In the genomic region with DNA sequence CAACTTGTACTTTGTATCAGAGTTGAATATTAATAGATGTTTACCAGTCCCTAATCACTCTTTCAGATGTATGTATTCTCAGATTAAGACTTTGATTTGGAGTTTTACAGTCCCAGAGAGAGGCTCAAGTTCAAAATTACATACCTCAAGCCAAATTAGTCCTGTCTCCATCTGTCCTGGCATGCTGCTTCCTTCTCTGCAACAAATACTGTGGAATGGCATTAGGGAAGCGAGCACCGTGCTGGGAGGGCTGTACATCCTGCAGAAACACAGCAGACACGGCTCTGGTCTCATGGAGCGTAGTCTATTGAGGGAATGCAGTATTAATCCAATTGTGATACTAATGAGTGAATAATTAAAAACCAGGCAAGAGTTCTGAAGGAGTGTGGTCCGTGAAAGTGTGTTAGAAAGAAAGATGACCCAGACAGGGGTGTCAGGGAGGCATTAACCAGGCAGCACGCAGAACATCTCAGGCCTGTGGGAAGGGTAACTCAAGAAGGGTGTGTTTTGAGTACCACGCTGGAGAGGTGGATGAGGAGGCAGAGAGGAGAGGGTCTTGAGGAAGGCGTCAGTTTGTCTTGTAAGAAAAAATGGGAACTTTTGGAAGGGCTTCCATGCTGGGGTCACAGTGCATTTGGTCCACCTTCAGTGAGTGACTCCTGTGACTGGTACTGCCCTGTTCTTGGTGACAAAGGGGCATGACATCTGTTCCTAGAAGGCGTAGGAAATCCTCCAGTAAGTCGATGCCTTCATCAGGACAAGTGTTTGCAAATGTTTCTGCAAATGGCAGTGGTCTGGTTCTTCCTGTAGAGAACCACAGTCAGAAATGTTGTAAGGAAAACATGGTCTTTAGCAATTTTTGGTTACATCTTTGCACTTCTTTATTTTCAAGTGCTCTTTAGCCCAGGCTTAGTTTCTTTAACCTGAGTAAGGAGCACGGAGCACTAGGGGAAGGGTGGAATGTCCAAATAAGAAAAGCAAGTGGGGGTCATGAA, we compare ENCODE assay signal across 3 cellular contexts.
TF ChIP-seq lines count a peak whose summit lies in the region.

No MANE protein-coding gene starts in this region.

TF ChIP-seq in HCT116, 20 proteins besides CTCF, POLR2A, EP300 and RAD21:
- TF ChIP-seq TCF7L2 (IDR thresholded peaks at IDR 0.05; ENCODE audit: borderline replicate concordance, extremely low read depth, insufficient read depth, insufficient read length) (no peak), EGR1 (IDR thresholded peaks at IDR 0.05; ENCODE audit: low read depth) (no peak), CEBPB (IDR thresholded peaks at IDR 0.05; ENCODE audit: low read depth) (no peak), EZH2 (IDR thresholded peaks at IDR 0.05) (no peak), ZNF274 (IDR thresholded peaks at IDR 0.05; ENCODE audit: low read depth, low read length) (no peak), CBX3 (IDR thresholded peaks at IDR 0.05; ENCODE audit: low read depth) (no peak)

TF ChIP-seq in HepG2, 621 proteins besides CTCF, POLR2A, EP300 and RAD21:
- no peak for TF ChIP-seq TCF7 (IDR thresholded peaks at IDR 0.05; ENCODE audit: low read depth)
- TF ChIP-seq, protein P1, sequence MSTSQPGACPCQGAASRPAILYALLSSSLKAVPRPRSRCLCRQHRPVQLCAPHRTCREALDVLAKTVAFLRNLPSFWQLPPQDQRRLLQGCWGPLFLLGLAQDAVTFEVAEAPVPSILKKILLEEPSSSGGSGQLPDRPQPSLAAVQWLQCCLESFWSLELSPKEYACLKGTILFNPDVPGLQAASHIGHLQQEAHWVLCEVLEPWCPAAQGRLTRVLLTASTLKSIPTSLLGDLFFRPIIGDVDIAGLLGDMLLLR (CRISPR knock-in tag; IDR thresholded peaks at IDR 0.05), result no peak
- no peak for TF ChIP-seq CBX5 (CRISPR knock-in tag; IDR thresholded peaks at IDR 0.05; ENCODE audit: borderline replicate concordance)
- no peak for TF ChIP-seq ZNF350 (CRISPR knock-in tag; IDR thresholded peaks at IDR 0.05; ENCODE audit: borderline replicate concordance, low read depth)
- TF ChIP-seq ZNF839 (CRISPR knock-in tag; IDR thresholded peaks at IDR 0.05; ENCODE audit: borderline replicate concordance), result no peak
- TF ChIP-seq ZNF282 (IDR thresholded peaks at IDR 0.05; ENCODE audit: partially characterized antibody), result no peak
- TF ChIP-seq ZBTB20 (CRISPR knock-in tag; IDR thresholded peaks at IDR 0.05; ENCODE audit: borderline replicate concordance, low read depth), result no peak
- no peak for TF ChIP-seq ADNP (CRISPR knock-in tag; IDR thresholded peaks at IDR 0.05)
- no peak for TF ChIP-seq ZNF7 (CRISPR knock-in tag; IDR thresholded peaks at IDR 0.05)
- TF ChIP-seq ZNF138 (CRISPR knock-in tag; IDR thresholded peaks at IDR 0.05; ENCODE audit: low read depth), result no peak
- TF ChIP-seq PCBP1 (IDR thresholded peaks at IDR 0.05; ENCODE audit: borderline replicate concordance, low read depth, low read length), result no peak
- TF ChIP-seq ZNF207 (IDR thresholded peaks at IDR 0.05; ENCODE audit: borderline replicate concordance), result no peak
- TF ChIP-seq, protein P2, sequence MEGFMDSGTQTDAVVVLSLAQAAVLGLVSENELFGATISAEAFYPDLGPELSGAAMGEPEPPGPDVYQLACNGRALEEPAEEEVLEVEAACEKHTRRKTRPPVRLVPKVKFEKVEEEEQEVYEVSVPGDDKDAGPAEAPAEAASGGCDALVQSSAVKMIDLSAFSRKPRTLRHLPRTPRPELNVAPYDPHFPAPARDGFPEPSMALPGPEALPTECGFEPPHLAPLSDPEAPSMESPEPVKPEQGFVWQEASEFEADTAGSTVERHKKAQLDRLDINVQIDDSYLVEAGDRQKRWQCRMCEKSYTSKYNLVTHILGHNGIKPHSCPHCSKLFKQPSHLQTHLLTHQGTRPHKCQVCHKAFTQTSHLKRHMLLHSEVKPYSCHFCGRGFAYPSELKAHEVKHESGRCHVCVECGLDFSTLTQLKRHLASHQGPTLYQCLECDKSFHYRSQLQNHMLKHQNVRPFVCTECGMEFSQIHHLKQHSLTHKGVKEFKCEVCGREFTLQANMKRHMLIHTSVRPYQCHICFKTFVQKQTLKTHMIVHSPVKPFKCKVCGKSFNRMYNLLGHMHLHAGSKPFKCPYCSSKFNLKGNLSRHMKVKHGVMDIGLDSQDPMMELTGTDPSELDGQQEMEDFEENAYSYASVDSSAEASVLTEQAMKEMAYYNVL (CRISPR knock-in tag; IDR thresholded peaks at IDR 0.05; ENCODE audit: borderline replicate concordance), result no peak
- TF ChIP-seq ZNF547 (CRISPR knock-in tag; IDR thresholded peaks at IDR 0.05), result no peak
- TF ChIP-seq SP4 (CRISPR knock-in tag; IDR thresholded peaks at IDR 0.05), result no peak
- peak in 1 of 2 experiments; percentile 12; a peak in 1 of 4 replicates for TF ChIP-seq NR2F1 (CRISPR knock-in tag; IDR thresholded peaks at IDR 0.05)
- TF ChIP-seq, protein P3, sequence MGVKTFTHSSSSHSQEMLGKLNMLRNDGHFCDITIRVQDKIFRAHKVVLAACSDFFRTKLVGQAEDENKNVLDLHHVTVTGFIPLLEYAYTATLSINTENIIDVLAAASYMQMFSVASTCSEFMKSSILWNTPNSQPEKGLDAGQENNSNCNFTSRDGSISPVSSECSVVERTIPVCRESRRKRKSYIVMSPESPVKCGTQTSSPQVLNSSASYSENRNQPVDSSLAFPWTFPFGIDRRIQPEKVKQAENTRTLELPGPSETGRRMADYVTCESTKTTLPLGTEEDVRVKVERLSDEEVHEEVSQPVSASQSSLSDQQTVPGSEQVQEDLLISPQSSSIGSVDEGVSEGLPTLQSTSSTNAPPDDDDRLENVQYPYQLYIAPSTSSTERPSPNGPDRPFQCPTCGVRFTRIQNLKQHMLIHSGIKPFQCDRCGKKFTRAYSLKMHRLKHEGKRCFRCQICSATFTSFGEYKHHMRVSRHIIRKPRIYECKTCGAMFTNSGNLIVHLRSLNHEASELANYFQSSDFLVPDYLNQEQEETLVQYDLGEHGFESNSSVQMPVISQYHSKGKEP (CRISPR knock-in tag; IDR thresholded peaks at IDR 0.05), result no peak
- no peak for TF ChIP-seq PHF21A (CRISPR knock-in tag; IDR thresholded peaks at IDR 0.05)
- TF ChIP-seq RARA (CRISPR knock-in tag; IDR thresholded peaks at IDR 0.05), result peak; percentile 46; the same call in 1 of the 2 replicates
- TF ChIP-seq BCL6 (CRISPR knock-in tag; IDR thresholded peaks at IDR 0.05), result peak; percentile 95
- no peak for TF ChIP-seq ZNF317 (CRISPR knock-in tag; IDR thresholded peaks at IDR 0.05)

TF ChIP-seq in HEK293T, 16 proteins besides CTCF, POLR2A, EP300 and RAD21:
- TF ChIP-seq FOXM1 (IDR thresholded peaks at IDR 0.05; ENCODE audit: borderline replicate concordance), result no peak
- TF ChIP-seq TARDBP (IDR thresholded peaks at IDR 0.05), result no peak
- TF ChIP-seq ELF4 (IDR thresholded peaks at IDR 0.05), result no peak
- TF ChIP-seq ZNF384 (IDR thresholded peaks at IDR 0.05), result no peak
TF ChIP-seq in HEK293T: peak in this region for 0.
